ENCODE assay signal across 15 cellular contexts in the genomic region with DNA sequence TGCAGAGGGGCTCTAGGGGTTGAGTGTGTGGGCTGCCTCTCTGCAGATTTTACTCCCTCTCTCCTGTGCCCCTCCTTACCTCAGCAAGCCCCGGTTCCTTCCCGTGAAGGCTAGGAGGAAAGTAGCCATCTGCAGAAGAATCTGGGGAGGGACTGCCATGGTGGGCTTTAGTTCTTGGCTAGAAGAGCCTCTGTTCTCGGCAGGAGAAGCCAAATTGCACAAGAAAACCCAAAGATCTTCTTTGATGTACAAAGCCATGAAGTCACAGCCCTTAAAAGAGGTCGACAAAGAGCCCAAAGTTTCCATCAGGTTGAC. TPM values are rescaled to one million over a fixed set of nuclear protein-coding genes. Genes with fewer than 3 reads are reported as not detected.
A peak's percentile ranks its signal among the peaks of the same experiment; 100 is the strongest.
DNase-seq lines count a peak whose midpoint lies in the region; ATAC-seq, FAIRE-seq and TF ChIP-seq lines count a peak whose summit lies in the region.
"Had no signal": no experiment of that assay in that cellular context is flagged by ENCODE, and none has a peak within 500 bp of the region (broad histone marks: within the 10 kb centered on the region; RNA-seq: fewer than 3 reads in every experiment).

No MANE protein-coding gene starts in this region.

- H3K18ac ChIP-seq in mesenchymal stem cell (ENCODE audit: low read depth in 1 of 2, low read length in 2 of 2) = no peak overlapping the region

- intact Hi-C loops in right cardiac atrium (cut with DNase I) = loop anchor here (5.0 to 10.0 kb wide), 5 partner anchors 60 to 810 kb away; a partner anchor contains a TSS

- H3K4me3 ChIP-seq in right atrium auricular region (no peak overlapping the region), right cardiac atrium (ENCODE audit: low read length) (no peak overlapping the region), Loucy (ENCODE audit: low read length, poor library complexity, severe bottlenecking) (no peak overlapping the region), mesenchymal stem cell (ENCODE audit: insufficient read depth in 1 of 2, low read depth in 1 of 2, low read length in 2 of 2) (no peak overlapping the region), tibial nerve (no peak overlapping the region)
- H3K4me3 ChIP-seq: cardiac muscle cell, colonic mucosa, HAP-1, prostate gland, SK-N-MC, transverse colon had no signal

- DNase-seq in right atrium auricular region (ENCODE audit: low spot score) (peak; percentile 5), right cardiac atrium (no peak), mesenchymal stem cell (no peak), frontal cortex (ENCODE audit: low spot score in 2 of 2) (no peak), KG1 (lab: John Stamatoyannopoulos, UW) (no peak), tibial nerve (ENCODE audit: low spot score in 2 of 2) (no peak)

- TF ChIP-seq EP300 in tibial nerve (IDR thresholded peaks at IDR 0.05) = no peak

- H2BK15ac ChIP-seq in mesenchymal stem cell (ENCODE audit: low read depth, poor library complexity, severe bottlenecking) = no peak overlapping the region

- H3K4me1 ChIP-seq in right atrium auricular region (peaks cover 0 to 19% of the 10 kb centered on the region in 2 donors), right cardiac atrium (ENCODE audit: control insufficient read depth, insufficient read depth, low read length) (no peaks in the 10 kb centered on the region), Loucy (ENCODE audit: insufficient read depth, low read length, poor library complexity, severe bottlenecking) (peaks cover 8% of the 10 kb centered on the region), mesenchymal stem cell (ENCODE audit: control insufficient read depth, insufficient read depth, low read depth, low read length) (peaks cover 1% of the 10 kb centered on the region), tibial nerve (peaks cover 0 to 15% (median 3%) of the 10 kb centered on the region in 4 donors)
- H3K4me1 ChIP-seq: colonic mucosa, prostate gland had no signal

- no peaks in the 10 kb centered on the region for H4K20me1 ChIP-seq in Loucy (ENCODE audit: insufficient read depth, low read length, poor library complexity, severe bottlenecking)

- no peak overlapping the region for H4K8ac ChIP-seq in mesenchymal stem cell (ENCODE audit: low read length)

- no peak overlapping the region for H3K4ac ChIP-seq in mesenchymal stem cell (ENCODE audit: low read depth in 1 of 2, low read length in 2 of 2)

- no peak overlapping the region for H3K14ac ChIP-seq in mesenchymal stem cell (ENCODE audit: low read length in 2 of 2)

- no peak overlapping the region for H2AK5ac ChIP-seq in mesenchymal stem cell (ENCODE audit: low read length, severe bottlenecking)

- H3K79me1 ChIP-seq in mesenchymal stem cell (replicated peaks; ENCODE audit: low read length, poor library complexity, severe bottlenecking) = no peaks in the 10 kb centered on the region

- H3K79me2 ChIP-seq in Loucy (ENCODE audit: insufficient read depth, low read length) = no peaks in the 10 kb centered on the region

- H3K9me2 ChIP-seq in Loucy (replicated peaks; ENCODE audit: low read depth, low read length) = no peaks in the 10 kb centered on the region

- no peak for TF ChIP-seq POLR2A in tibial nerve (IDR thresholded peaks at IDR 0.05)

- no peak overlapping the region for H2BK120ac ChIP-seq in mesenchymal stem cell (ENCODE audit: low read depth, low read length)

- no peak overlapping the region for H2BK12ac ChIP-seq in mesenchymal stem cell (ENCODE audit: low read length in 2 of 2)

- H3K27me3 ChIP-seq in right atrium auricular region (no peaks in the 10 kb centered on the region), right cardiac atrium (ENCODE audit: control insufficient read depth, insufficient read depth) (no peaks in the 10 kb centered on the region), Loucy (ENCODE audit: insufficient read depth, low read length, poor library complexity, severe bottlenecking) (no peaks in the 10 kb centered on the region), mesenchymal stem cell (ENCODE audit: control insufficient read depth in 1 of 2, insufficient read depth in 1 of 2, low read length in 2 of 2) (peaks cover 0 to 8% of the 10 kb centered on the region in 2 experiments), tibial nerve (no peaks in the 10 kb centered on the region)
- H3K27me3 ChIP-seq: cardiac muscle cell, colonic mucosa, transverse colon had no signal

- H3K36me3 ChIP-seq in right atrium auricular region (no peaks in the 10 kb centered on the region), Loucy (ENCODE audit: insufficient read depth, low read length) (no peaks in the 10 kb centered on the region), mesenchymal stem cell (ENCODE audit: control insufficient read depth in 1 of 2, insufficient read depth in 2 of 2, low read depth in 1 of 2, low read length in 2 of 2) (no peaks in the 10 kb centered on the region), tibial nerve (no peaks in the 10 kb centered on the region)
- H3K36me3 ChIP-seq: cardiac muscle cell, colonic mucosa, HAP-1, prostate gland, transverse colon had no signal

- H3K9me3 ChIP-seq in right atrium auricular region (no peaks in the 10 kb centered on the region), right cardiac atrium (ENCODE audit: control insufficient read depth, low read length) (no peaks in the 10 kb centered on the region), Loucy (ENCODE audit: insufficient read depth, low read depth, low read length) (no peaks in the 10 kb centered on the region), mesenchymal stem cell (ENCODE audit: control insufficient read depth, low read length) (no peaks in the 10 kb centered on the region), tibial nerve (no peaks in the 10 kb centered on the region)
- H3K9me3 ChIP-seq: colonic mucosa, HAP-1, prostate gland, transverse colon had no signal

- H3K27ac ChIP-seq in right atrium auricular region (no peak overlapping the region), right cardiac atrium (ENCODE audit: low read length) (no peak overlapping the region), mesenchymal stem cell (ENCODE audit: low read length, poor library complexity, severe bottlenecking) (no peak overlapping the region), tibial nerve (no peak overlapping the region)
- H3K27ac ChIP-seq: cardiac muscle cell, colonic mucosa, prostate gland, SK-N-MC, transverse colon had no signal

- H3K23ac ChIP-seq in mesenchymal stem cell (ENCODE audit: low read length in 2 of 2) = no peak overlapping the region

- no peak overlapping the region for H2AFZ ChIP-seq in Loucy (ENCODE audit: low read length)
- H2AFZ ChIP-seq in mesenchymal stem cell (ENCODE audit: low read depth, low read length) = no peak overlapping the region

- TF ChIP-seq CTCF in right atrium auricular region (IDR thresholded peaks at IDR 0.05) (peak in 1 of 2 donors; percentile 9), Loucy (conservative IDR thresholded peaks at IDR 0.05; ENCODE audit: low read length) (peak; percentile 31), tibial nerve (IDR thresholded peaks at IDR 0.05) (peak in 1 of 5 experiments; percentile 8)

- no peak overlapping the region for H3K4me2 ChIP-seq in Loucy (ENCODE audit: low read depth, low read length, poor library complexity, severe bottlenecking)
- H3K4me2 ChIP-seq in mesenchymal stem cell (ENCODE audit: low read length, poor library complexity, severe bottlenecking) = no peak overlapping the region

- WGBS in right cardiac atrium = 35% methylated on average over 4 of the region's 4 CpGs
- 25% methylated on average over 4 of the region's 4 CpGs for WGBS in mesenchymal stem cell
- 27% methylated on average over 4 of the region's 4 CpGs for WGBS in tibial nerve, 2 donors

- no peak for ATAC-seq in right cardiac atrium
- ATAC-seq in HG03521 (IDR thresholded peaks at IDR 0.05; ENCODE audit: unreplicated experiment) = no peak

- H3F3A ChIP-seq in Loucy (ENCODE audit: low read depth) = no peaks in the 10 kb centered on the region

- H4K91ac ChIP-seq in mesenchymal stem cell (ENCODE audit: low read length) = no peak overlapping the region

- H2BK5ac ChIP-seq in mesenchymal stem cell (ENCODE audit: low read depth, low read length, poor library complexity, severe bottlenecking) = no peak overlapping the region

- H3K9ac ChIP-seq in Loucy (ENCODE audit: low read depth, low read length, poor library complexity, severe bottlenecking) (no peak overlapping the region), mesenchymal stem cell (ENCODE audit: low read length) (peak overlapping the region; percentile 47)

- no peak for FAIRE-seq in frontal cortex (lab: Jason Lieb, UNC)
- FAIRE-seq: astrocyte had no signal

RNA-seq across cellular contexts. Expression of a gene that starts 23.5 kb away (rescaled TPM):
- total RNA-seq in right atrium auricular region (10 to 100 TPM; 50.1 to 56.8 TPM), right cardiac atrium (10 to 100 TPM; 35.6 to 53.7 (median 41.3) TPM), frontal cortex (24.1 TPM), tibial nerve (10 to 100 TPM; 29.9 to 49.5 (median 38.7) TPM)
- 24.8 TPM for polyA plus RNA-seq in right cardiac atrium
- 382 TPM for polyA plus RNA-seq in mesenchymal stem cell (2013, experiment 1 of 2)
- polyA plus RNA-seq in mesenchymal stem cell (2013, experiment 2 of 2) = 384 TPM
